In genomic region chr6:157879034-157879872, GRCh38 we compare ENCODE assay signal across 1 cellular context.
TF ChIP-seq lines count a peak whose summit lies in the region.

No MANE protein-coding gene starts in this region.

TF ChIP-seq in HepG2, 621 proteins besides CTCF, POLR2A, EP300 and RAD21 (continued from another document):
- TF ChIP-seq REST (IDR thresholded peaks at IDR 0.05; ENCODE audit: borderline replicate concordance in 1 of 2, low read depth in 1 of 2, low read length in 2 of 2), result no peak
- no peak for TF ChIP-seq BCL6 (CRISPR knock-in tag; IDR thresholded peaks at IDR 0.05)
- no peak for TF ChIP-seq ZNF354B (CRISPR knock-in tag; IDR thresholded peaks at IDR 0.05)
- no peak for TF ChIP-seq HOXA5 (CRISPR knock-in tag; IDR thresholded peaks at IDR 0.05)
- TF ChIP-seq SMAD1 (CRISPR knock-in tag; IDR thresholded peaks at IDR 0.05; ENCODE audit: borderline replicate concordance, low read depth), result no peak
- TF ChIP-seq MAFG (CRISPR knock-in tag; IDR thresholded peaks at IDR 0.05), result no peak
- no peak for TF ChIP-seq HBP1 (CRISPR knock-in tag; IDR thresholded peaks at IDR 0.05; ENCODE audit: low read depth)
- no peak for TF ChIP-seq SNRNP70 (IDR thresholded peaks at IDR 0.05; ENCODE audit: low read depth, low read length)
- TF ChIP-seq ATF6 (CRISPR knock-in tag; conservative IDR thresholded peaks at IDR 0.05), result no peak
- TF ChIP-seq NAIF1 (CRISPR knock-in tag; IDR thresholded peaks at IDR 0.05; ENCODE audit: borderline replicate concordance), result no peak
TF ChIP-seq in HepG2: peak in this region for 0.
